In genomic region chr1:199946305-199947155, GRCh38 we compare ENCODE assay signal across 1 cellular context.
TF ChIP-seq lines count a peak whose summit lies in the region.

No MANE protein-coding gene starts in this region.

TF ChIP-seq in HepG2, 621 proteins besides CTCF, POLR2A, EP300 and RAD21 (continued from another document):
- no peak for TF ChIP-seq DZIP1 (CRISPR knock-in tag; IDR thresholded peaks at IDR 0.05)
- no peak for TF ChIP-seq NBN (conservative IDR thresholded peaks at IDR 0.05)
- TF ChIP-seq MXD3 (CRISPR knock-in tag; IDR thresholded peaks at IDR 0.05): no peak
- TF ChIP-seq CENPX (CRISPR knock-in tag; IDR thresholded peaks at IDR 0.05): no peak
- TF ChIP-seq SPEN (CRISPR knock-in tag; IDR thresholded peaks at IDR 0.05; ENCODE audit: low read depth): no peak
- no peak for TF ChIP-seq KMT2B (CRISPR knock-in tag; IDR thresholded peaks at IDR 0.05)
- no peak for TF ChIP-seq SP4 (CRISPR knock-in tag; IDR thresholded peaks at IDR 0.05)
